In genomic region chr1:206633708-206634121, GRCh38 we compare ENCODE assay signal across 8 cellular contexts. TPM values are rescaled to one million over a fixed set of nuclear protein-coding genes. Genes with fewer than 3 reads are reported as not detected.
DNase-seq lines count a peak whose midpoint lies in the region; ATAC-seq, FAIRE-seq and TF ChIP-seq lines count a peak whose summit lies in the region.

No MANE protein-coding gene starts in this region.

- H4K20me1 ChIP-seq in hepatocyte (ENCODE audit: insufficient read depth, poor library complexity, severe bottlenecking): no peaks in the 10 kb centered on the region

- FAIRE-seq in H54 (lab: Jason Lieb, UNC): no peak

- peak; percentile 49 for DNase-seq in H54 (ENCODE audit: insufficient read length, low spot score)
- DNase-seq in amniotic stem cell (lab: John Stamatoyannopoulos, UW): peak; percentile 28
- peak; percentile 54 for DNase-seq in hepatocyte (ENCODE audit: low spot score)
- no peak for DNase-seq in stimulated activated naive B cell treated with anti-CD40 and anti-IgM and Interleukin-4, amounts not matched to agents 10 μg/mL and 1 μg/mL and 100 μg/mL, for 72 hours
- no peak for DNase-seq in NCI-H187 treated with DMSO at 0.1 percent for 48 hours (lab: John Stamatoyannopoulos, UW)
- no peak for DNase-seq in activated CD4-positive, alpha-beta T cell treated with anti-CD3 and anti-CD28 coated beads, Interleukin-2, amount 10 ng/mL, durations not matched to agents 24 days and 14 days

- no peak overlapping the region for H2AFZ ChIP-seq in hepatocyte

- peak overlapping the region; percentile 55 for H3K27ac ChIP-seq in hepatocyte

- TF ChIP-seq POLR2A in H54 (IDR thresholded peaks at IDR 0.05; ENCODE audit: low read depth, low read length): no peak

- ATAC-seq in stimulated activated naive B cell treated with anti-CD40 and anti-IgM and Interleukin-4, amounts not matched to agents 10 μg/mL and 1 μg/mL and 100 μg/mL, for 72 hours (replicated peaks): no peak
- ATAC-seq in HG02938 (IDR thresholded peaks at IDR 0.05; ENCODE audit: unreplicated experiment) (no peak), GM18907 (IDR thresholded peaks at IDR 0.05; ENCODE audit: unreplicated experiment) (no peak)

- no peaks in the 10 kb centered on the region for H3K79me2 ChIP-seq in hepatocyte

- intact Hi-C loops in activated CD4-positive, alpha-beta T cell treated with anti-CD3 and anti-CD28 coated beads, Interleukin-2, amount 10 ng/mL, durations not matched to agents 24 days and 14 days (cut with micrococcal nuclease): loop anchor here (1.0 to 5.0 kb wide), 5 partner anchors 25 to 349 kb away; partner anchors contain the start of gene MAPKAPK2

- H3K27me3 Mint-ChIP-seq in stimulated activated naive B cell treated with anti-CD40 and anti-IgM and Interleukin-4, amounts not matched to agents 10 μg/mL and 1 μg/mL and 100 μg/mL, for 72 hours: peaks cover 9 to 16% of the 10 kb centered on the region in 2 donors
- peaks cover 17% of the 10 kb centered on the region for H3K27me3 Mint-ChIP-seq in activated CD4-positive, alpha-beta T cell treated with anti-CD3 and anti-CD28 coated beads, Interleukin-2, amount 10 ng/mL, durations not matched to agents 24 days and 14 days

- peaks cover 11% of the 10 kb centered on the region for H3K4me1 ChIP-seq in hepatocyte (ENCODE audit: insufficient read depth)

- no peaks in the 10 kb centered on the region for H3K9me3 ChIP-seq in hepatocyte (ENCODE audit: low read depth)

- H3K4me1 Mint-ChIP-seq in stimulated activated naive B cell treated with anti-CD40 and anti-IgM and Interleukin-4, amounts not matched to agents 10 μg/mL and 1 μg/mL and 100 μg/mL, for 72 hours: peaks cover 17 to 33% of the 10 kb centered on the region in 2 donors
- H3K4me1 Mint-ChIP-seq in activated CD4-positive, alpha-beta T cell treated with anti-CD3 and anti-CD28 coated beads, Interleukin-2, amount 10 ng/mL, durations not matched to agents 24 days and 14 days: peaks cover 25% of the 10 kb centered on the region

- no peak for TF ChIP-seq CTCF in hepatocyte (IDR thresholded peaks at IDR 0.05; ENCODE audit: poor library complexity)

- H3K36me3 Mint-ChIP-seq in stimulated activated naive B cell treated with anti-CD40 and anti-IgM and Interleukin-4, amounts not matched to agents 10 μg/mL and 1 μg/mL and 100 μg/mL, for 72 hours: no peaks in the 10 kb centered on the region
- H3K36me3 Mint-ChIP-seq in activated CD4-positive, alpha-beta T cell treated with anti-CD3 and anti-CD28 coated beads, Interleukin-2, amount 10 ng/mL, durations not matched to agents 24 days and 14 days (ENCODE audit: low read depth): peaks cover 1% of the 10 kb centered on the region

- peaks cover 19% of the 10 kb centered on the region for H3K27me3 ChIP-seq in hepatocyte

- no peak overlapping the region for H3K4me3 Mint-ChIP-seq in stimulated activated naive B cell treated with anti-CD40 and anti-IgM and Interleukin-4, amounts not matched to agents 10 μg/mL and 1 μg/mL and 100 μg/mL, for 72 hours
- H3K4me3 Mint-ChIP-seq in activated CD4-positive, alpha-beta T cell treated with anti-CD3 and anti-CD28 coated beads, Interleukin-2, amount 10 ng/mL, durations not matched to agents 24 days and 14 days: no peak overlapping the region

- H3K9me3 Mint-ChIP-seq in stimulated activated naive B cell treated with anti-CD40 and anti-IgM and Interleukin-4, amounts not matched to agents 10 μg/mL and 1 μg/mL and 100 μg/mL, for 72 hours: no peaks in the 10 kb centered on the region
- H3K9me3 Mint-ChIP-seq in activated CD4-positive, alpha-beta T cell treated with anti-CD3 and anti-CD28 coated beads, Interleukin-2, amount 10 ng/mL, durations not matched to agents 24 days and 14 days: no peaks in the 10 kb centered on the region

- H3K9me2 ChIP-seq in hepatocyte (replicated peaks; ENCODE audit: insufficient read depth): no peaks in the 10 kb centered on the region

- H3K27ac Mint-ChIP-seq in stimulated activated naive B cell treated with anti-CD40 and anti-IgM and Interleukin-4, amounts not matched to agents 10 μg/mL and 1 μg/mL and 100 μg/mL, for 72 hours: peak overlapping the region; percentile 27
- no peak overlapping the region for H3K27ac Mint-ChIP-seq in activated CD4-positive, alpha-beta T cell treated with anti-CD3 and anti-CD28 coated beads, Interleukin-2, amount 10 ng/mL, durations not matched to agents 24 days and 14 days

- 56% methylated on average over 9 of the region's 9 CpGs for WGBS in hepatocyte (ENCODE audit: low lambda C conversion rate, missing lambda C conversion rate)

- no peaks in the 10 kb centered on the region for H3K36me3 ChIP-seq in hepatocyte (replicated peaks; ENCODE audit: insufficient read depth, low read depth)

- H3K4me2 ChIP-seq in hepatocyte: peak overlapping the region; percentile 81

- H3K4me3 ChIP-seq in hepatocyte: no peak overlapping the region

RNA-seq across cellular contexts. Expression of gene DYRK3, which starts 1.6 kb away (rescaled TPM):
- 4.6 and 6.2 TPM in 2 replicates for total RNA-seq in hepatocyte
- 5.8 and 8.9 TPM in 2 replicates for polyA plus RNA-seq in hepatocyte
- 16.5 and 16.9 TPM in 2 replicates for total RNA-seq in activated CD4-positive, alpha-beta T cell treated with anti-CD3 and anti-CD28 coated beads, Interleukin-2, amount 10 ng/mL, durations not matched to agents 24 days and 14 days

RNA-seq across cellular contexts. Expression of gene EIF2D, which starts 21.4 kb away (rescaled TPM):
- 30.1 and 40.4 TPM in 2 replicates for total RNA-seq in hepatocyte
- polyA plus RNA-seq in hepatocyte: 25.7 and 27.7 TPM in 2 replicates
- 86.6 and 89.4 TPM in 2 replicates for total RNA-seq in activated CD4-positive, alpha-beta T cell treated with anti-CD3 and anti-CD28 coated beads, Interleukin-2, amount 10 ng/mL, durations not matched to agents 24 days and 14 days

RNA-seq across cellular contexts. Expression of gene MAPKAPK2, which starts 51.0 kb away (rescaled TPM):
- total RNA-seq in hepatocyte: 38.9 and 39.4 TPM in 2 replicates
- 12.8 and 13.3 TPM in 2 replicates for polyA plus RNA-seq in hepatocyte
- 95.1 and 97.4 TPM in 2 replicates for total RNA-seq in activated CD4-positive, alpha-beta T cell treated with anti-CD3 and anti-CD28 coated beads, Interleukin-2, amount 10 ng/mL, durations not matched to agents 24 days and 14 days

Comparison
In these comparisons a context has a peak if more than half of its experiments do, and no peak if none do; other contexts are left out.
1. DNase-seq: peak in H54 (single experiment), amniotic stem cell (single experiment) and hepatocyte (single experiment); none in stimulated activated naive B cell treated with anti-CD40 and anti-IgM and Interleukin-4, amounts not matched to agents 10 μg/mL and 1 μg/mL and 100 μg/mL, for 72 hours (single experiment), NCI-H187 treated with DMSO at 0.1 percent for 48 hours (single experiment) and activated CD4-positive, alpha-beta T cell treated with anti-CD3 and anti-CD28 coated beads, Interleukin-2, amount 10 ng/mL, durations not matched to agents 24 days and 14 days (single experiment).